Comparison of ENCODE assay signal across 8 cellular contexts in the genomic region with DNA sequence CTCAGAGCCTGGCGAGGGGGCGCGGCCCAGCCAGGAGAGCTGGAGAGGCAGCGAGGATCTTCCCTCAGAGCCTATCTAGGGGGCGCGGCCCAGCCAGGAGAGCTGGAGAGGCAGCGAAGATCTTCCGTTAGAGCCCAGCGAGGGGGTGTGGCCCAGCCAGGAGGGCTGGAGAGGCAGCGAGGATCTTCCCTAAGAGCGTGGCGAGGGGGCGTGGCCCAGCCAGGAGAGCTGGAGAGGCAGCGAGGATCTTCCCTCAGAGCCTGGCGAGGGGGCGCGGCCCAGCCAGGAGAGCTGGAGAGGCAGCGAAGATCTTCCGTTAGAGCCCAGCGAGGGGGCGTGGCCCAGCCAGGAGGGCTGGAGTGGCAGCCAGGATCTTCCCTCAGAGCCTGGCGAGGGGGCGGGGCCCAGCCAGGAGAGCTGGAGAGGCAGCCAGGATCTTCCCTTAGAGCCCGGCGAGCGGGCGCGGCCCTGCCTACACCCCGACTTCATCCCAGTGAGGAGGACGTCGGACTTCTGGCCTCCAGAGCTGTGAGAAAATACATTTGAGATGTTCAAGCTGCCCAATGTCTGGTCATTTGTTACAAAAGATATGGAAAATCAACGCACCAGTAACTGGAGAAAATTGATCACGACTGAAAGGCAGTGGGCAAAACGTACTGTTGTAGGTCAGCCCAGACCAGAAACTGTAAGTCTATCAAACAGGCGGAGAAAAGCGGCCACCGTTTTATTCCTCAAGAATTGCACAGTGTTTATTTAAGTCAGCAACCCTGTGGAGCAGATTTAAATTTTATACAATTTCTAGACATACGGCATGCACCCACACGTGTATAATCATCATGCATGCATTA.
DNase-seq lines count a peak whose midpoint lies in the region; ATAC-seq and TF ChIP-seq lines count a peak whose summit lies in the region.

No MANE protein-coding gene starts in this region.

- H2BK12ac ChIP-seq in neuronal stem cell (ENCODE audit: low read length): no peak overlapping the region

- H3K4me1 ChIP-seq in neuronal stem cell (ENCODE audit: control insufficient read depth in 2 of 2, insufficient read depth in 1 of 2, low read depth in 1 of 2, low read length in 2 of 2) (peaks cover 2 to 7% of the 10 kb centered on the region in 2 donors), tibial artery (peaks cover 0 to 18% (median 10%) of the 10 kb centered on the region in 4 donors)

- H3K27ac Mint-ChIP-seq in activated naive CD4-positive, alpha-beta T cell treated with anti-CD3 and anti-CD28 coated beads, Interleukin-2, amount 50 U/mL, for 24 hours: no peak overlapping the region

- DNase-seq in DMS153 (lab: John Stamatoyannopoulos, UW): peak; percentile 92
- no peak for DNase-seq in HL-60 (ENCODE audit: low read depth in 1 of 2, low spot score in 1 of 2)
- DNase-seq in NCI-H774 (lab: John Stamatoyannopoulos, UW): peak; percentile 71
- DNase-seq in glomerular endothelial cell (ENCODE audit: extremely low read depth, low read depth, low spot score): peak; percentile 73
- DNase-seq in neuronal stem cell (ENCODE audit: low spot score): peak; percentile 100
- peak; percentile 36 to 83 for DNase-seq in tibial artery

- ATAC-seq in HG02678 (IDR thresholded peaks at IDR 0.05; ENCODE audit: unreplicated experiment): no peak

- H3K23ac ChIP-seq in neuronal stem cell (ENCODE audit: low read depth, low read length, poor library complexity): peak overlapping the region; percentile 14

- peaks cover 0 to 2% of the 10 kb centered on the region in 2 donors for H3K9me3 ChIP-seq in neuronal stem cell (replicated peaks in 1 of 2; ENCODE audit: control insufficient read depth in 2 of 2, insufficient read depth in 1 of 2, low read depth in 1 of 2, low read length in 2 of 2)
- H3K9me3 ChIP-seq in tibial artery: no peaks in the 10 kb centered on the region

- no peak overlapping the region for H3K4ac ChIP-seq in neuronal stem cell (ENCODE audit: low read length)

- no peak overlapping the region for H3K14ac ChIP-seq in neuronal stem cell (ENCODE audit: low read length)

- peak overlapping the region; percentile 13 for H2BK15ac ChIP-seq in neuronal stem cell (ENCODE audit: low read length)

- H3K4me1 Mint-ChIP-seq in activated naive CD4-positive, alpha-beta T cell treated with anti-CD3 and anti-CD28 coated beads, Interleukin-2, amount 50 U/mL, for 24 hours: peaks cover 12% of the 10 kb centered on the region

- H3K27me3 ChIP-seq in HL-60 (ENCODE audit: insufficient read depth, poor library complexity, severe bottlenecking) (peaks cover 3% of the 10 kb centered on the region), neuronal stem cell (ENCODE audit: control insufficient read depth in 3 of 3, insufficient read depth in 3 of 3, low read depth in 1 of 3, low read length in 3 of 3) (no peaks in the 10 kb centered on the region), tibial artery (peaks cover 0 to 4% of the 10 kb centered on the region in 2 donors)

- no peak overlapping the region for H4K8ac ChIP-seq in neuronal stem cell (ENCODE audit: low read depth, low read length)

- H3K36me3 Mint-ChIP-seq in activated naive CD4-positive, alpha-beta T cell treated with anti-CD3 and anti-CD28 coated beads, Interleukin-2, amount 50 U/mL, for 24 hours: no peaks in the 10 kb centered on the region

- H3K36me3 ChIP-seq in neuronal stem cell (replicated peaks in 1 of 2; ENCODE audit: control insufficient read depth in 2 of 2, insufficient read depth in 2 of 2, low read length in 2 of 2) (no peaks in the 10 kb centered on the region), tibial artery (no peaks in the 10 kb centered on the region)

- no peak overlapping the region for H3K27ac ChIP-seq in HL-60 (replicated peaks)
- H3K27ac ChIP-seq in neuronal stem cell (replicated peaks; ENCODE audit: low read length): peak overlapping the region; percentile 81
- peak overlapping the region in 1 of 2 donors; percentile 46 for H3K27ac ChIP-seq in tibial artery

- no CpG with 5 or more reads among the region's 39 CpGs for WGBS in neuronal stem cell (ENCODE audit: extremely low coverage in 2 of 2, insufficient read length in 2 of 2, insufficient replicate concordance in 1 of 2), 2 donors

- no peaks in the 10 kb centered on the region for H3K79me1 ChIP-seq in neuronal stem cell (ENCODE audit: low read depth, low read length)

- H2BK5ac ChIP-seq in neuronal stem cell (ENCODE audit: low read length): peak overlapping the region; percentile 79

- peak overlapping the region; percentile 99 for H3K4me2 ChIP-seq in neuronal stem cell (ENCODE audit: insufficient read depth, low read length, poor library complexity, severe bottlenecking)

- H2AFZ ChIP-seq in neuronal stem cell (ENCODE audit: low read length): peak overlapping the region; percentile 95

- peak overlapping the region; percentile 89 for H4K91ac ChIP-seq in neuronal stem cell (ENCODE audit: low read depth, low read length, poor library complexity)

- H3K9me3 Mint-ChIP-seq in activated naive CD4-positive, alpha-beta T cell treated with anti-CD3 and anti-CD28 coated beads, Interleukin-2, amount 50 U/mL, for 24 hours: peaks cover 4% of the 10 kb centered on the region

- peak overlapping the region; percentile 10 for H3K4me3 ChIP-seq in HL-60 (replicated peaks; ENCODE audit: insufficient read depth, low read length)
- peak overlapping the region; percentile 50 to 81 for H3K4me3 ChIP-seq in neuronal stem cell (ENCODE audit: low read length in 2 of 2)
- H3K4me3 ChIP-seq in tibial artery: peak overlapping the region; percentile 48 to 66

- H2AK5ac ChIP-seq in neuronal stem cell (ENCODE audit: low read depth, low read length): no peak overlapping the region

- H3K27me3 Mint-ChIP-seq in activated naive CD4-positive, alpha-beta T cell treated with anti-CD3 and anti-CD28 coated beads, Interleukin-2, amount 50 U/mL, for 24 hours: peaks cover 2% of the 10 kb centered on the region

- H3K18ac ChIP-seq in neuronal stem cell (ENCODE audit: low read length): peak overlapping the region; percentile 100

- no peak for TF ChIP-seq CTCF in HL-60 (IDR thresholded peaks at IDR 0.05; ENCODE audit: insufficient read depth, low read length)
- TF ChIP-seq CTCF in tibial artery (IDR thresholded peaks at IDR 0.05): no peak

- intact Hi-C loops in tibial artery (cut with DNase I; ENCODE audit: low total_unique reads): loop anchor here (5.0 kb wide), 1 partner anchor 63 kb away; a partner anchor contains a TSS

- H3K9ac ChIP-seq in neuronal stem cell (ENCODE audit: low read depth, low read length, poor library complexity): peak overlapping the region; percentile 94

- no peak overlapping the region for H2BK120ac ChIP-seq in neuronal stem cell (ENCODE audit: low read depth, low read length)

- peak overlapping the region; percentile 85 for H3K4me3 Mint-ChIP-seq in activated naive CD4-positive, alpha-beta T cell treated with anti-CD3 and anti-CD28 coated beads, Interleukin-2, amount 50 U/mL, for 24 hours

Comparison
In these comparisons a context has a peak if more than half of its experiments do, and no peak if none do; other contexts are left out.
1. DNase-seq: peak in DMS153 (single experiment), NCI-H774 (single experiment), glomerular endothelial cell (single experiment), neuronal stem cell (single experiment) and tibial artery (2 of 2); none in HL-60 (0 of 2).
2. H3K4me3 ChIP-seq: peak in every context shown above with its lines; median percentile 66 in neuronal stem cell; 57 in tibial artery; 10 in HL-60.